8 cellular contexts compared by ENCODE assay signal in the genomic region with DNA sequence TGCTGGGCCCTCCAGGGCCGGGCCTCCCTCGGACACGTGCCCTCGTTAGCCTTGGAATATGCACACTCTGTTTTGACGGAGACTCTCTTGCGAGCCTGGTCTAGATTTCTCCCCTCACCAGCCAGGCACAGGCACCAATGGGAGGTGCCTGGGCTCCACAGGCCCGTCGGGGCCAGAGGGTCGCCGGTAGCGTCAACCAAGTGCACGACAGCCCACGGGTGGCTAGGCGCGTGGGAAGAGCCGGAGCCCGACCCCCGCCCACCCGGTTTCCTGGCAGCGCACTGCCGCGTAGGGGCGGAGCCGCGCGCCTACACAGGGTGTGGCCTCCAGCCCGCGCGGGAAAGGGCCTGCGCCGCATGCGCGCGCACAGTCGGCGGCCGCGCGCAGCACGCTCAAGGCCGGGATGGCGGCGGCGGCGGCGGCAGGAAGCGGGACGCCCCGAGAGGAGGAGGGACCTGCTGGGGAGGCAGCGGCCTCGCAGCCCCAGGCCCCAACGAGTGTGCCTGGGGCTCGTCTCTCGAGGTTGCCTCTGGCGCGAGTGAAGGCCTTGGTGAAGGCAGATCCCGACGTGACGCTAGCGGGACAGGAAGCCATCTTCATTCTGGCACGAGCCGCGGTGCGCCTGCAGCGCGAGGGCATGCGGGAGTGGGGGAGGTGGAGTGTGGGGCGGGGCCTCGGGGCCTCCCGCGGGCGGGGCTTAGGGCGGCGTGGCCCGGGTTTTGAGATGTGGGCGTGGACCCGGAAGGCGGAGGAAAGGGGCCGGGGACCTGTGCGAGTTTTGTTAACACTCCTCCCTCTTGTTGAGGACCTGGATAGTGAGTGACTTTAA.
DNase-seq lines count a peak whose midpoint lies in the region; ATAC-seq and TF ChIP-seq lines count a peak whose summit lies in the region.

A gene with protein sequence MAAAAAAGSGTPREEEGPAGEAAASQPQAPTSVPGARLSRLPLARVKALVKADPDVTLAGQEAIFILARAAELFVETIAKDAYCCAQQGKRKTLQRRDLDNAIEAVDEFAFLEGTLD (plus strand): TSS at position 367 of the 829 bp plus-strand sequence. CDS start 37 bp downstream, at position 404.

- no peaks in the 10 kb centered on the region for H3K27me3 Mint-ChIP-seq in central memory CD8-positive, alpha-beta T cell

- H3K4me3 Mint-ChIP-seq in central memory CD8-positive, alpha-beta T cell: peak within 1 kb of the TSS; percentile 76

- H3K27ac Mint-ChIP-seq in central memory CD8-positive, alpha-beta T cell (ENCODE audit: low read depth): peak within 1 kb of the TSS; percentile 89

- peaks cover 45% of the 10 kb centered on the region for H3K4me1 Mint-ChIP-seq in central memory CD8-positive, alpha-beta T cell

- peak within 1 kb of the TSS; percentile 75 for H3K4me3 ChIP-seq in AG10803 (ENCODE audit: low read length)

- TF ChIP-seq CTCF in AG10803 (conservative IDR thresholded peaks at IDR 0.05; ENCODE audit: low read length): no peak

- peak; percentile 92 for ATAC-seq in GM19035 (IDR thresholded peaks at IDR 0.05; ENCODE audit: unreplicated experiment)
- peak; percentile 92 for ATAC-seq in HG03342 (IDR thresholded peaks at IDR 0.05; ENCODE audit: unreplicated experiment)
- peak; percentile 88 to 92 for ATAC-seq in activated CD4-positive, CD25-positive, alpha-beta regulatory T cell treated with anti-CD3 and anti-CD28 coated beads, Interleukin-2, amount 50 U/mL, for 24 hours
- ATAC-seq in central memory CD8-positive, alpha-beta T cell (replicated peaks; ENCODE audit: extremely low read depth, poor library complexity, severe bottlenecking): peak; percentile 85

- peak; percentile 83 for DNase-seq in AG10803 (ENCODE audit: low read depth)
- peak; percentile 85 for DNase-seq in NCI-H446 treated with DMSO at 0.1 percent for 48 hours (lab: John Stamatoyannopoulos, UW)
- DNase-seq in central memory CD8-positive, alpha-beta T cell (ENCODE audit: low spot score in 2 of 2): peak; percentile 88 to 90
- peak; percentile 88 for DNase-seq in islet precursor cell
- peak; percentile 94 for DNase-seq in stimulated activated CD4-positive, alpha-beta T cell treated with anti-CD3 and anti-CD28 coated beads, Interleukin-12 subunit alpha, Interleukin-12 subunit beta, amount 100 ng/mL, for 4 hours

- H3K9me3 Mint-ChIP-seq in central memory CD8-positive, alpha-beta T cell: no peaks in the 10 kb centered on the region

- peaks cover 23% of the 10 kb centered on the region for H3K36me3 Mint-ChIP-seq in central memory CD8-positive, alpha-beta T cell (ENCODE audit: insufficient read depth)

Comparison
In these comparisons a context has a peak if more than half of its experiments do, and no peak if none do; other contexts are left out.
1. Peak in every context shown above with its lines: DNase-seq, ATAC-seq and H3K4me3 ChIP-seq.